Comparison of ENCODE assay signal across 1 cellular context in genomic region chr19:1911995-1912394, GRCh38.
TF ChIP-seq lines count a peak whose summit lies in the region.

No MANE protein-coding gene starts in this region.

TF ChIP-seq in GM23338, 12 proteins besides CTCF, POLR2A, EP300 and RAD21 (continued from another document):
- TF ChIP-seq ZNF462 (CRISPR knock-in tag; IDR thresholded peaks at IDR 0.05) (no peak), POLR2AphosphoS5 (IDR thresholded peaks at IDR 0.05; ENCODE audit: low read depth) (no peak), REST (IDR thresholded peaks at IDR 0.05; ENCODE audit: unreplicated experiment) (no peak), JUNB (IDR thresholded peaks at IDR 0.05; ENCODE audit: unreplicated experiment) (no peak), ZNF114 (CRISPR knock-in tag; IDR thresholded peaks at IDR 0.05) (no peak)
